In the genomic region with DNA sequence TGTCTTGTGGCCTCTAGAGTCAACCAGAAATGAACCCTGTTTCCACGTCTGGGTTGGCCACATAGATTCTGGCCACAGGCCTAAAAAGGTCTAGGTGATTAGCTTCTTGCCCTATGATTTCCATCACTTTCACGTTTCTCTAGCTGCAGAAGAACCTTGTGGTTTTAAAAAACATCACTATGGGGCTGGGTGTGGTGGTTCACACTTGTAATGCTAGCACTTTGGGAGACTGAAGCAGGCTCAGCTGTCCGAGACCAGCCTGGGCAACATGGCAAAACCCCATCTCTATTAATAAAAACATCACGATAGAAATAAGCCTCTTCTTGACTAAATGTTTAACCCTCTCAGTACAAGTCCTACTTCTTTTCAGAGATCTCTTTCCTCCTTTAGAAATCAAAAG, we compare ENCODE assay signal across 19 cellular contexts. TPM values are rescaled to one million over a fixed set of nuclear protein-coding genes. Genes with fewer than 3 reads are reported as not detected.
"Had no signal": no experiment of that assay in that cellular context is flagged by ENCODE, and none has a peak within 500 bp of the region (broad histone marks: within the 10 kb centered on the region; RNA-seq: fewer than 3 reads in every experiment).

No MANE protein-coding gene starts in this region.

- FAIRE-seq: frontal cortex, keratinocyte had no signal

- H3K27me3 Mint-ChIP-seq: progenitor cell of endocrine pancreas; stimulated activated memory B cell treated with anti-CD40 and anti-IgM and Interleukin-4, amounts not matched to agents 10 μg/mL and 1 μg/mL and 100 μg/mL, for 72 hours; type B pancreatic cell had no signal

- H3K27ac Mint-ChIP-seq: nephron; neural progenitor cell; progenitor cell of endocrine pancreas; stimulated activated memory B cell treated with anti-CD40 and anti-IgM and Interleukin-4, amounts not matched to agents 10 μg/mL and 1 μg/mL and 100 μg/mL, for 72 hours; type B pancreatic cell had no signal

- H3K4me3 Mint-ChIP-seq: nephron; neural progenitor cell; stimulated activated memory B cell treated with anti-CD40 and anti-IgM and Interleukin-4, amounts not matched to agents 10 μg/mL and 1 μg/mL and 100 μg/mL, for 72 hours; type B pancreatic cell had no signal

- H3K9me3 Mint-ChIP-seq: nephron; neural progenitor cell; stimulated activated memory B cell treated with anti-CD40 and anti-IgM and Interleukin-4, amounts not matched to agents 10 μg/mL and 1 μg/mL and 100 μg/mL, for 72 hours; type B pancreatic cell had no signal

- H2AFZ ChIP-seq: neural progenitor cell, parathyroid adenoma had no signal

- H3K27me3 ChIP-seq: neural progenitor cell, right atrium auricular region, testis, tibial artery had no signal

- H3K4me3 ChIP-seq: coronary artery, neural progenitor cell, right atrium auricular region, testis, tibial artery had no signal

- DNase-seq: central memory CD4-positive, alpha-beta T cell; hypothalamus; stimulated activated CD4-positive, alpha-beta T cell treated with anti-CD3 and anti-CD28 coated beads, Interleukin-4, amount 100 ng/mL, for 4 hours; stimulated activated naive CD8-positive, alpha-beta T cell treated with anti-CD3 and anti-CD28 coated beads, Interleukin-15, Interleukin-2, amounts not matched to agents 100 U/mL and 50 U/mL, for 24 hours; substantia nigra; testis; tibial artery had no signal

- H3K4me1 ChIP-seq: neural progenitor cell, parathyroid adenoma, right atrium auricular region, testis, tibial artery had no signal

- H3K27ac ChIP-seq: coronary artery, neural progenitor cell, parathyroid adenoma, right atrium auricular region, testis, tibial artery had no signal

- H3K4me2 ChIP-seq: neural progenitor cell had no signal

- H3K9me3 ChIP-seq: right atrium auricular region, testis, tibial artery had no signal

- H3K9ac ChIP-seq: neural progenitor cell, parathyroid adenoma had no signal

- H3K79me2 ChIP-seq: parathyroid adenoma had no signal

- H3K4me1 Mint-ChIP-seq: nephron; neural progenitor cell; stimulated activated memory B cell treated with anti-CD40 and anti-IgM and Interleukin-4, amounts not matched to agents 10 μg/mL and 1 μg/mL and 100 μg/mL, for 72 hours had no signal

- ATAC-seq: sciatic nerve; stimulated activated memory B cell treated with anti-CD40 and anti-IgM and Interleukin-4, amounts not matched to agents 10 μg/mL and 1 μg/mL and 100 μg/mL, for 72 hours; stimulated activated naive CD8-positive, alpha-beta T cell treated with anti-CD3 and anti-CD28 coated beads, Interleukin-15, Interleukin-2, amounts not matched to agents 100 U/mL and 50 U/mL, for 24 hours had no signal

RNA-seq across cellular contexts. Expression of a gene that starts 34.3 kb away (rescaled TPM):
- total RNA-seq: urinary bladder had no signal
